22 cellular contexts compared by ENCODE assay signal in the genomic region with DNA sequence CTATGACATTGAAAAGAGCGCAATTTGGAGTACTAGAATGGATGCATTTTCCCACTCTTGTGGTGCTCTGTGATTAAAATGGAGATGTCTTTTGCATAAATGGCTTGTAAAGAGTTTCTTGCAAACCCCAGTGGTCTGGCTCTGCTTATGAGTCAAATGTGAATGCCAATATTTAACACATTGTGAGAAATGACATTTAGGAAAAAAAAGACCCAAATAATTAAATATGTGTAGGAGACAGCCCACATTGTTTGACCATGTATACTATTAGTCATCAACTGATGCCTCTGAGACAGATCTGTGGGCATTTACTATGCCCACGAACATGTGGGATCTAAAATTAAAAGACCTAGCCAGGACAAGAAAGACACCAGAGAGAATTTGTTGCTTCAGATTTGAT.
"Had no signal": no experiment of that assay in that cellular context is flagged by ENCODE, and none has a peak within 500 bp of the region (broad histone marks: within the 10 kb centered on the region; RNA-seq: fewer than 3 reads in every experiment).

No MANE protein-coding gene starts in this region.

- H3K9me3 ChIP-seq: ovary, transverse colon, vagina had no signal

- H3K27ac Mint-ChIP-seq: activated CD4-positive, alpha-beta T cell treated with anti-CD3 and anti-CD28 coated beads, Interleukin-2, amount 10 ng/mL, durations not matched to agents 24 days and 14 days; activated naive CD8-positive, alpha-beta T cell treated with anti-CD3 and anti-CD28 coated beads, Interleukin-2, amount 10 ng/mL, durations not matched to agents 7 days and 5 days; activated T-cell treated with anti-CD3 and anti-CD28 coated beads, Interleukin-2, amount 50 U/mL, for 72 hours; dendritic cell treated with granulocyte-macrophage colony-stimulating factor and Interleukin-4, amounts not matched to agents 40 ng/mL and 50 ng/mL, for 4 days; naive B cell; neural progenitor cell; T-helper 2 cell treated with Interferon-gamma antibody and Interleukin-4, amounts not matched to agents 5 μg/mL and 100 μg/mL, for 36 hours had no signal

- H3K27me3 ChIP-seq: breast epithelium, neural progenitor cell, ovary, sigmoid colon, transverse colon, vagina had no signal

- H3K9me3 Mint-ChIP-seq: dendritic cell treated with granulocyte-macrophage colony-stimulating factor and Interleukin-4, amounts not matched to agents 40 ng/mL and 50 ng/mL, for 4 days; neural progenitor cell had no signal

- ATAC-seq: activated T-cell treated with anti-CD3 and anti-CD28 coated beads, Interleukin-2, amount 50 U/mL, for 72 hours; heart left ventricle had no signal

- H2AFZ ChIP-seq: neural progenitor cell had no signal

- H3K36me3 Mint-ChIP-seq: activated naive CD8-positive, alpha-beta T cell treated with anti-CD3 and anti-CD28 coated beads, Interleukin-2, amount 10 ng/mL, durations not matched to agents 7 days and 5 days; neural progenitor cell had no signal

- H3K4me3 Mint-ChIP-seq: activated CD4-positive, alpha-beta T cell treated with anti-CD3 and anti-CD28 coated beads, Interleukin-2, amount 10 ng/mL, durations not matched to agents 24 days and 14 days; activated naive CD8-positive, alpha-beta T cell treated with anti-CD3 and anti-CD28 coated beads, Interleukin-2, amount 10 ng/mL, durations not matched to agents 7 days and 5 days; activated T-cell treated with anti-CD3 and anti-CD28 coated beads, Interleukin-2, amount 50 U/mL, for 72 hours; dendritic cell treated with granulocyte-macrophage colony-stimulating factor and Interleukin-4, amounts not matched to agents 40 ng/mL and 50 ng/mL, for 4 days; naive B cell; neural progenitor cell; T-helper 2 cell treated with Interferon-gamma antibody and Interleukin-4, amounts not matched to agents 5 μg/mL and 100 μg/mL, for 36 hours had no signal

- H3K27me3 Mint-ChIP-seq: activated CD4-positive, alpha-beta T cell treated with anti-CD3 and anti-CD28 coated beads, Interleukin-2, amount 10 ng/mL, durations not matched to agents 24 days and 14 days had no signal

- H3K36me3 ChIP-seq: breast epithelium, heart left ventricle, neural progenitor cell, ovary, sigmoid colon, transverse colon, vagina had no signal

- DNase-seq: activated CD4-positive, alpha-beta T cell treated with anti-CD3 and anti-CD28 coated beads, Interleukin-2, amount 10 ng/mL, durations not matched to agents 24 days and 14 days; activated CD4-positive, CD25-positive, alpha-beta regulatory T cell; activated CD8-positive, alpha-beta memory T cell treated with anti-CD3 and anti-CD28 coated beads, Interleukin-2, amount 50 U/mL, for 48 hours; activated gamma-delta T cell treated with Interleukin-2 at 50 U/mL for 16 hours; activated naive CD8-positive, alpha-beta T cell treated with anti-CD3 and anti-CD28 coated beads, Interleukin-2, amount 10 ng/mL, durations not matched to agents 7 days and 5 days; activated T-cell treated with anti-CD3 and anti-CD28 coated beads, Interleukin-2, amount 50 U/mL, for 72 hours; anterior cingulate cortex; effector memory CD4-positive, alpha-beta T cell; heart left ventricle; midbrain; naive B cell; ovary; sigmoid colon; stimulated activated CD4-positive, alpha-beta T cell treated with anti-CD3 and anti-CD28 coated beads, Interleukin-12 subunit alpha, Interleukin-12 subunit beta, amount 100 ng/mL, for 4 hours; stimulated activated CD4-positive, alpha-beta T cell treated with anti-CD3 and anti-CD28 coated beads, Interleukin-2, amount 100 ng/mL, for 24 hours; stimulated activated naive CD4-positive, alpha-beta T cell; transverse colon had no signal

- H3K4me1 ChIP-seq: breast epithelium, neural progenitor cell, vagina had no signal

- H3K4me3 ChIP-seq: breast epithelium, heart left ventricle, neural progenitor cell, ovary, sigmoid colon, transverse colon, vagina had no signal

- H3K9ac ChIP-seq: neural progenitor cell had no signal

- H3K4me1 Mint-ChIP-seq: naive B cell, neural progenitor cell had no signal

- H3K27ac ChIP-seq: breast epithelium, heart left ventricle, neural progenitor cell, ovary, sigmoid colon, transverse colon, vagina had no signal

- H3K4me2 ChIP-seq: neural progenitor cell had no signal
